Comparison of ENCODE assay signal across 32 cellular contexts in genomic region chr20:61105395-61105794, GRCh38.
"Had no signal": no experiment of that assay in that cellular context is flagged by ENCODE, and none has a peak within 500 bp of the region (broad histone marks: within the 10 kb centered on the region; RNA-seq: fewer than 3 reads in every experiment).

No MANE protein-coding gene starts in this region.

- ATAC-seq: activated CD4-positive, CD25-positive, alpha-beta regulatory T cell treated with anti-CD3 and anti-CD28 coated beads, Interleukin-2, amount 50 U/mL, for 24 hours; activated CD8-positive, alpha-beta T cell treated with anti-CD3 and anti-CD28 coated beads for 36 hours; activated naive CD4-positive, alpha-beta T cell treated with anti-CD3 and anti-CD28 coated beads, Interleukin-2, amount 50 U/mL, for 72 hours; activated T-cell treated with anti-CD3 and anti-CD28 coated beads, Interleukin-2, amount 50 U/mL, for 4 hours; activated T-helper 17 cell treated with anti-CD3 and anti-CD28 coated beads, Interleukin-2, amount 50 U/mL, for 72 hours; esophagus mucosa; T-cell; T-helper 17 cell had no signal

- H3K27me3 ChIP-seq: ascending aorta, breast epithelium, cardiac muscle cell, colonic mucosa had no signal

- FAIRE-seq: frontal cortex had no signal

- H3K4me3 Mint-ChIP-seq: activated B cell treated with CpG ODN at 0.5 μM for 24 hours; activated CD8-positive, alpha-beta T cell treated with anti-CD3 and anti-CD28 coated beads for 36 hours; activated naive CD4-positive, alpha-beta T cell treated with anti-CD3 and anti-CD28 coated beads, Interleukin-2, amount 10 ng/mL, durations not matched to agents 7 days and 5 days; activated naive CD8-positive, alpha-beta T cell treated with anti-CD3 and anti-CD28 coated beads, Interleukin-2, amount 10 ng/mL, durations not matched to agents 7 days and 5 days; activated T-cell treated with anti-CD3 and anti-CD28 coated beads, Interleukin-2, amount 50 U/mL, for 4 hours; activated T-helper 17 cell treated with anti-CD3 and anti-CD28 coated beads, Interleukin-2, amount 50 U/mL, for 72 hours; brain; endodermal cell; T-cell; T-helper 17 cell; T-helper 2 cell treated with Interferon-gamma antibody and Interleukin-4, amounts not matched to agents 5 μg/mL and 100 μg/mL, for 36 hours had no signal

- H3K4me1 Mint-ChIP-seq: activated B cell treated with CpG ODN at 0.5 μM for 24 hours; activated naive CD4-positive, alpha-beta T cell treated with anti-CD3 and anti-CD28 coated beads, Interleukin-2, amount 10 ng/mL, durations not matched to agents 7 days and 5 days; activated T-helper 17 cell treated with anti-CD3 and anti-CD28 coated beads, Interleukin-2, amount 50 U/mL, for 72 hours; T-helper 17 cell had no signal

- H3K9me3 Mint-ChIP-seq: activated CD8-positive, alpha-beta T cell treated with anti-CD3 and anti-CD28 coated beads for 36 hours; activated naive CD4-positive, alpha-beta T cell treated with anti-CD3 and anti-CD28 coated beads, Interleukin-2, amount 10 ng/mL, durations not matched to agents 7 days and 5 days; activated naive CD4-positive, alpha-beta T cell treated with anti-CD3 and anti-CD28 coated beads, Interleukin-2, amount 50 U/mL, for 72 hours; activated T-cell treated with anti-CD3 and anti-CD28 coated beads, Interleukin-2, amount 50 U/mL, for 4 hours; activated T-helper 17 cell treated with anti-CD3 and anti-CD28 coated beads, Interleukin-2, amount 50 U/mL, for 72 hours; endodermal cell; T-cell; T-helper 2 cell treated with Interferon-gamma antibody and Interleukin-4, amounts not matched to agents 5 μg/mL and 100 μg/mL, for 36 hours had no signal

- H3K27me3 Mint-ChIP-seq: activated B cell treated with CpG ODN at 0.5 μM for 24 hours; activated CD8-positive, alpha-beta T cell treated with anti-CD3 and anti-CD28 coated beads for 36 hours; activated naive CD4-positive, alpha-beta T cell treated with anti-CD3 and anti-CD28 coated beads, Interleukin-2, amount 10 ng/mL, durations not matched to agents 7 days and 5 days had no signal

- H3K27ac ChIP-seq: ascending aorta, breast epithelium, cardiac muscle cell, colonic mucosa, WERI-Rb-1 had no signal

- DNase-seq: activated B cell treated with CpG ODN at 0.5 μM for 24 hours; activated CD4-positive, alpha-beta T cell treated with anti-CD3 and anti-CD28 coated beads for 48 hours; activated CD4-positive, alpha-beta T cell treated with anti-CD3 and anti-CD28 coated beads, Interleukin-2, amount 50 U/mL, for 1 hour; activated CD4-positive, alpha-beta T cell treated with anti-CD3 and anti-CD28 coated beads, Interleukin-2, amount 50 U/mL, for 48 hours; activated CD8-positive, alpha-beta memory T cell treated with anti-CD3 and anti-CD28 coated beads for 24 hours; activated CD8-positive, alpha-beta T cell treated with anti-CD3 and anti-CD28 coated beads for 36 hours; activated gamma-delta T cell; activated naive CD4-positive, alpha-beta T cell; activated naive CD4-positive, alpha-beta T cell treated with anti-CD3 and anti-CD28 coated beads, Interleukin-2, amount 10 ng/mL, durations not matched to agents 7 days and 5 days; activated naive CD8-positive, alpha-beta T cell treated with anti-CD3 and anti-CD28 coated beads, Interleukin-2, amount 10 ng/mL, durations not matched to agents 7 days and 5 days; activated T-cell treated with anti-CD3 and anti-CD28 coated beads, Interleukin-2, amount 50 U/mL, for 4 hours; central memory CD4-positive, alpha-beta T cell; cerebellar nuclear complex; colonic mucosa; effector memory CD4-positive, alpha-beta T cell; endodermal cell; foreskin fibroblast; SW 1271; T-cell; T-helper 17 cell; T1000; WERI-Rb-1 had no signal

- H3K4me3 ChIP-seq: ascending aorta, breast epithelium, cardiac muscle cell, colonic mucosa had no signal

- H3K9me3 ChIP-seq: ascending aorta, breast epithelium, colonic mucosa had no signal

- H3K4me1 ChIP-seq: ascending aorta, breast epithelium, colonic mucosa had no signal

- H3K27ac Mint-ChIP-seq: activated B cell treated with CpG ODN at 0.5 μM for 24 hours; activated CD8-positive, alpha-beta T cell treated with anti-CD3 and anti-CD28 coated beads for 36 hours; activated naive CD4-positive, alpha-beta T cell treated with anti-CD3 and anti-CD28 coated beads, Interleukin-2, amount 10 ng/mL, durations not matched to agents 7 days and 5 days; activated naive CD4-positive, alpha-beta T cell treated with anti-CD3 and anti-CD28 coated beads, Interleukin-2, amount 50 U/mL, for 72 hours; activated naive CD8-positive, alpha-beta T cell treated with anti-CD3 and anti-CD28 coated beads, Interleukin-2, amount 10 ng/mL, durations not matched to agents 7 days and 5 days; activated T-helper 17 cell treated with anti-CD3 and anti-CD28 coated beads, Interleukin-2, amount 50 U/mL, for 72 hours; endodermal cell; T-cell; T-helper 17 cell; T-helper 2 cell treated with Interferon-gamma antibody and Interleukin-4, amounts not matched to agents 5 μg/mL and 100 μg/mL, for 36 hours had no signal

- H3K36me3 Mint-ChIP-seq: activated naive CD4-positive, alpha-beta T cell treated with anti-CD3 and anti-CD28 coated beads, Interleukin-2, amount 10 ng/mL, durations not matched to agents 7 days and 5 days; activated naive CD4-positive, alpha-beta T cell treated with anti-CD3 and anti-CD28 coated beads, Interleukin-2, amount 50 U/mL, for 72 hours; activated naive CD8-positive, alpha-beta T cell treated with anti-CD3 and anti-CD28 coated beads, Interleukin-2, amount 10 ng/mL, durations not matched to agents 7 days and 5 days; brain; T-cell had no signal

- H3K36me3 ChIP-seq: ascending aorta, breast epithelium, cardiac muscle cell, colonic mucosa, WERI-Rb-1 had no signal
